Comparison of ENCODE assay signal across 1 cellular context in the genomic region with DNA sequence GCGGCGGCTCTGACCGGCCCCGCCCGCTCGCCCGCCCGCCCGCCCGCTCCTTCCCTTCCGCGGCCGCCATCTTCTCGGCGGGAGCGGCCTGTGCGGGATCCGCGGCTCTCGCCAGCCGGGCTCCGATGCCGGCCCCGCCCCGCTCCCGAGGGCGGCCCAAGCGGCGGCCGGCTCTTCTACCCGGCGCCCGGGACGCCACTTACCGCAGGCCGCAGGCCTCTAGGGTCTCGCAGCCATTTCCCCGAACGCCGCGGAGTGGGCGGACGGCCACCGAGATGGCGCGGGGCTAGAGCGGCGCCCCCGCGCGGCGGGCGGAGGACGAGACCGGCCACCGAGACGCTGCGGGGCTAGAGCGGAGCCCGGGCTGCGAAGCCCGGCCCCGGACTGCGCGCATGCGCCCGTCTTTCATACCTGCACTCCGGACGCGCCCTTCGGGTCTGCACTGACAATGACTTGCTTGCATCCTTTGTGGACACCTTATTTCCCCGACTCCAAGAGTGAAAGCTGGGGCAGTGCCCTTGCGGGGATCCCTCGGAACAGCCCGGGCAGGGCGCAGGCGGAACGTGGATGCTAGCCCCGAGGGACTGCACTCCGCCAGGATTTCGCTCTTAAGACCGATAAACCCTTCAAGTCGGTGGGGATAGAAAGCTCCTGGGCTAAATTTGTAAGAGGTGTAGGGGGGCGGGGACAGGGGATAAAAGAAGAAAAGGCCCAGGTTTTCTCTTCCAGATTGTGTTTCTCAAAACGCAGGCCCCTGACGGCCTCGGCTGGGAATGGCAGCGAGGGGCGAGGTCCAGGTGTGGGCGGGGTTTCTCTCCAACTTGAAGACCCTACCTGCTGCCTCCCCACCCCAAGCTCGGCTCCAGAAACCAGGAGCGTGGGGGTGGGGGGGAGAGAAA.
A peak's percentile ranks its signal among the peaks of the same experiment; 100 is the strongest.
TF ChIP-seq lines count a peak whose summit lies in the region.

A gene (minus strand): TSS at position 277 of the 899 bp plus-strand sequence.

TF ChIP-seq in A549, 52 proteins besides CTCF, POLR2A, EP300 and RAD21 (continued from another document):
- TF ChIP-seq ZFP36 (IDR thresholded peaks at IDR 0.05; ENCODE audit: borderline replicate concordance, partially characterized antibody) (no peak), RNF2 (IDR thresholded peaks at IDR 0.05; ENCODE audit: borderline replicate concordance, low read depth) (no peak), SMC3 (IDR thresholded peaks at IDR 0.05) (0 out of 3 replicates have a peak, but pooled peaks have one; percentile 9), JUN (IDR thresholded peaks at IDR 0.05) (peak; percentile 78 to 90), PHF8 (IDR thresholded peaks at IDR 0.05; ENCODE audit: borderline replicate concordance, low read depth) (peak; percentile 32), TFCP2L1 (CRISPR knock-in tag; IDR thresholded peaks at IDR 0.05) (no peak), CHD2 (IDR thresholded peaks at IDR 0.05; ENCODE audit: low read length, partially characterized antibody) (no peak)
- TF ChIP-seq, protein P1, sequence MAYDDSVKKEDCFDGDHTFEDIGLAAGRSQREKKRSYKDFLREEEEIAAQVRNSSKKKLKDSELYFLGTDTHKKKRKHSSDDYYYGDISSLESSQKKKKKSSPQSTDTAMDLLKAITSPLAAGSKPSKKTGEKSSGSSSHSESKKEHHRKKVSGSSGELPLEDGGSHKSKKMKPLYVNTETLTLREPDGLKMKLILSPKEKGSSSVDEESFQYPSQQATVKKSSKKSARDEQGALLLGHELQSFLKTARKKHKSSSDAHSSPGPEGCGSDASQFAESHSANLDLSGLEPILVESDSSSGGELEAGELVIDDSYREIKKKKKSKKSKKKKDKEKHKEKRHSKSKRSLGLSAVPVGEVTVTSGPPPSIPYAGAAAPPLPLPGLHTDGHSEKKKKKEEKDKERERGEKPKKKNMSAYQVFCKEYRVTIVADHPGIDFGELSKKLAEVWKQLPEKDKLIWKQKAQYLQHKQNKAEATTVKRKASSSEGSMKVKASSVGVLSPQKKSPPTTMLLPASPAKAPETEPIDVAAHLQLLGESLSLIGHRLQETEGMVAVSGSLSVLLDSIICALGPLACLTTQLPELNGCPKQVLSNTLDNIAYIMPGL (CRISPR knock-in tag; IDR thresholded peaks at IDR 0.05; ENCODE audit: borderline replicate concordance): peak; percentile 75; the same call in 1 of the 2 replicates
- TF ChIP-seq, protein P2, sequence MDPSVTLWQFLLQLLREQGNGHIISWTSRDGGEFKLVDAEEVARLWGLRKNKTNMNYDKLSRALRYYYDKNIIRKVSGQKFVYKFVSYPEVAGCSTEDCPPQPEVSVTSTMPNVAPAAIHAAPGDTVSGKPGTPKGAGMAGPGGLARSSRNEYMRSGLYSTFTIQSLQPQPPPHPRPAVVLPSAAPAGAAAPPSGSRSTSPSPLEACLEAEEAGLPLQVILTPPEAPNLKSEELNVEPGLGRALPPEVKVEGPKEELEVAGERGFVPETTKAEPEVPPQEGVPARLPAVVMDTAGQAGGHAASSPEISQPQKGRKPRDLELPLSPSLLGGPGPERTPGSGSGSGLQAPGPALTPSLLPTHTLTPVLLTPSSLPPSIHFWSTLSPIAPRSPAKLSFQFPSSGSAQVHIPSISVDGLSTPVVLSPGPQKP (IDR thresholded peaks at IDR 0.05; ENCODE audit: low read depth, low read length): no peak
- TF ChIP-seq, protein P3, sequence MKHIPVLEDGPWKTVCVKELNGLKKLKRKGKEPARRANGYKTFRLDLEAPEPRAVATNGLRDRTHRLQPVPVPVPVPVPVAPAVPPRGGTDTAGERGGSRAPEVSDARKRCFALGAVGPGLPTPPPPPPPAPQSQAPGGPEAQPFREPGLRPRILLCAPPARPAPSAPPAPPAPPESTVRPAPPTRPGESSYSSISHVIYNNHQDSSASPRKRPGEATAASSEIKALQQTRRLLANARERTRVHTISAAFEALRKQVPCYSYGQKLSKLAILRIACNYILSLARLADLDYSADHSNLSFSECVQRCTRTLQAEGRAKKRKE (CRISPR knock-in tag; IDR thresholded peaks at IDR 0.05; ENCODE audit: low read depth): no peak
TF ChIP-seq in A549: peak in this region for 9.
